ENCODE assay signal across 1 cellular context in genomic region chr3:153285982-153286381, GRCh38.
TF ChIP-seq lines count a peak whose summit lies in the region.

No MANE protein-coding gene starts in this region.

TF ChIP-seq in WTC11, 78 proteins besides CTCF, POLR2A, EP300 and RAD21 (continued from another document):
- no peak for TF ChIP-seq PRDM15 (CRISPR knock-in tag; IDR thresholded peaks at IDR 0.05)
- no peak for TF ChIP-seq ATF3 (CRISPR knock-in tag; conservative IDR thresholded peaks at IDR 0.05)
- TF ChIP-seq FOXP1 (CRISPR knock-in tag; IDR thresholded peaks at IDR 0.05; ENCODE audit: borderline replicate concordance), result no peak
